ENCODE assay signal across 12 cellular contexts in the genomic region with DNA sequence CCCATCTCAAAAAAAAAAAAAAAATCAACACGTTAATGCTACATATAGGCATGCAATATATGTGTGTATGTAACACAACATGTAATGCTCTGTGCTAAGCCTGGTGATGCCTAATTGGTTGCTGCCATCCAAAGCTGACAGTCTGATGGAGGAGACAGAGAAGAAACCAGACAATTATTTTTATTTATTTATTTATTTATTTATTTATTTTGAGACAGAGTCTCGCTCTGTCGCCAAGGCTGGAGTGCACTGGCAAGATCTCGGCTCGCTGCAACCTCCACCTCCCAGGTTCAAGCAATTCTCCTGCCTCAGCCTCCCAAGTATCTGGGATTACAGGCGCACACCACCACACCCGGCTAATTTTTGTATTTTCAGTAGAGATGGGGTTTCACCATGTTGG. TPM values are rescaled to one million over a fixed set of nuclear protein-coding genes. Genes with fewer than 3 reads are reported as not detected.
DNase-seq lines count a peak whose midpoint lies in the region; TF ChIP-seq lines count a peak whose summit lies in the region.
"Not testable (repeated sequence)": the region's sequence is repeated elsewhere in the genome, so short reads cannot be mapped to it uniquely, and the experiment has no call there.
"Had no signal": no experiment of that assay in that cellular context is flagged by ENCODE, and none has a peak within 500 bp of the region (broad histone marks: within the 10 kb centered on the region; RNA-seq: fewer than 3 reads in every experiment).

No MANE protein-coding gene starts in this region.

- TF ChIP-seq EP300 in stomach (IDR thresholded peaks at IDR 0.05), result not testable (repeated sequence)

- H3K9me3 ChIP-seq in BLaER1 treated with 17β-estradiol and CSF1 and Interleukin-3, amounts not matched to agents 10 nM and 100 nM (replicated peaks in 1 of 11); esophagus squamous epithelium; liver (ENCODE audit: control insufficient read depth in 4 of 4, low read length in 3 of 4); parathyroid adenoma (ENCODE audit: control insufficient read depth, low read length); stomach: not testable (repeated sequence)

- peak; percentile 49 for DNase-seq in NAMALWA (ENCODE audit: low spot score)
- DNase-seq in activated CD4-positive, alpha-beta T cell treated with anti-CD3 and anti-CD28 coated beads, Interleukin-2, amount 10 ng/mL, durations not matched to agents 7 days and 5 days; esophagus squamous epithelium (lab: John Stamatoyannopoulos, UW); stomach: not testable (repeated sequence)

- TF ChIP-seq CTCF in esophagus squamous epithelium (IDR thresholded peaks at IDR 0.05); liver (IDR thresholded peaks at IDR 0.05; ENCODE audit: low read depth, low read length, missing input control); parathyroid adenoma (IDR thresholded peaks at IDR 0.05); stomach (IDR thresholded peaks at IDR 0.05): not testable (repeated sequence)

- H3K27ac Mint-ChIP-seq in activated CD4-positive, alpha-beta T cell treated with anti-CD3 and anti-CD28 coated beads, Interleukin-2, amount 10 ng/mL, durations not matched to agents 7 days and 5 days, result peak overlapping the region; percentile 96
- H3K27ac Mint-ChIP-seq in activated naive CD4-positive, alpha-beta T cell treated with anti-CD3 and anti-CD28 coated beads, Interleukin-2, amount 50 U/mL, for 24 hours, result peak overlapping the region; percentile 99

- POLR2A ChIA-PET in activated CD4-positive, alpha-beta T cell treated with anti-CD3 and anti-CD28 coated beads, Interleukin-2, amount 10 ng/mL, durations not matched to agents 7 days and 5 days (lab: Charles Lee), result not testable (repeated sequence)

- 88 to 93% methylated on average over 7 of the region's 7 CpGs for WGBS in esophagus squamous epithelium, 2 donors
- 96% methylated on average over 7 of the region's 7 CpGs for WGBS in liver
- 92 to 95% (median 94%) methylated on average over 7 of the region's 7 CpGs for WGBS in stomach, 5 donors

- H3K36me3 Mint-ChIP-seq in activated CD4-positive, alpha-beta T cell treated with anti-CD3 and anti-CD28 coated beads, Interleukin-2, amount 10 ng/mL, durations not matched to agents 7 days and 5 days (ENCODE audit: low read depth); activated naive CD4-positive, alpha-beta T cell treated with anti-CD3 and anti-CD28 coated beads, Interleukin-2, amount 50 U/mL, for 24 hours: not testable (repeated sequence)

- not testable (repeated sequence) for H3K79me2 ChIP-seq in parathyroid adenoma

- H3K4me1 Mint-ChIP-seq in activated CD4-positive, alpha-beta T cell treated with anti-CD3 and anti-CD28 coated beads, Interleukin-2, amount 10 ng/mL, durations not matched to agents 7 days and 5 days, result peaks cover 27% of the 10 kb centered on the region
- peaks cover 15% of the 10 kb centered on the region for H3K4me1 Mint-ChIP-seq in activated naive CD4-positive, alpha-beta T cell treated with anti-CD3 and anti-CD28 coated beads, Interleukin-2, amount 50 U/mL, for 24 hours

- peaks cover 48 to 91% (median 85%) of the 10 kb centered on the region in 10 experiments for H3K4me1 ChIP-seq in BLaER1 treated with 17β-estradiol and CSF1 and Interleukin-3, amounts not matched to agents 10 nM and 100 nM
- H3K4me1 ChIP-seq in esophagus squamous epithelium (peaks cover 0 to 42% (median 6%) of the 10 kb centered on the region in 3 donors), liver (ENCODE audit: control insufficient read depth in 4 of 4, insufficient read depth in 4 of 4, low read length in 3 of 4) (peaks cover 4 to 27% (median 15%) of the 10 kb centered on the region in 4 donors), stomach (peaks cover 8 to 44% (median 23%) of the 10 kb centered on the region in 4 donors)
- not testable (repeated sequence) for H3K4me1 ChIP-seq in parathyroid adenoma

- H2AFZ ChIP-seq in parathyroid adenoma, result peak overlapping the region; percentile 98

- H3K27me3 ChIP-seq in BLaER1 treated with 17β-estradiol and CSF1 and Interleukin-3, amounts not matched to agents 10 nM and 100 nM; esophagus squamous epithelium; liver (ENCODE audit: control insufficient read depth in 4 of 4, insufficient read depth in 4 of 4, low read length in 3 of 4); parathyroid adenoma (ENCODE audit: control insufficient read depth, insufficient read depth, low read length); stomach: not testable (repeated sequence)

- H3K36me3 ChIP-seq in BLaER1 treated with 17β-estradiol and CSF1 and Interleukin-3, amounts not matched to agents 10 nM and 100 nM; esophagus squamous epithelium; liver (ENCODE audit: control insufficient read depth in 4 of 4, insufficient read depth in 3 of 4, low read depth in 1 of 4, low read length in 3 of 4); parathyroid adenoma (ENCODE audit: control insufficient read depth, insufficient read depth, low read length); stomach: not testable (repeated sequence)

- H4K20me1 ChIP-seq in BLaER1 treated with 17β-estradiol and CSF1 and Interleukin-3, amounts not matched to agents 10 nM and 100 nM, result not testable (repeated sequence)

- H3K4me3 Mint-ChIP-seq in activated CD4-positive, alpha-beta T cell treated with anti-CD3 and anti-CD28 coated beads, Interleukin-2, amount 10 ng/mL, durations not matched to agents 7 days and 5 days, result not testable (repeated sequence)
- peak overlapping the region; percentile 58 for H3K4me3 Mint-ChIP-seq in activated naive CD4-positive, alpha-beta T cell treated with anti-CD3 and anti-CD28 coated beads, Interleukin-2, amount 50 U/mL, for 24 hours

- peak overlapping the region; percentile 80 to 97 (median 89); a peak in 20 of 22 replicates for H3K4me2 ChIP-seq in BLaER1 treated with 17β-estradiol and CSF1 and Interleukin-3, amounts not matched to agents 10 nM and 100 nM
- not testable (repeated sequence) for H3K4me2 ChIP-seq in parathyroid adenoma (ENCODE audit: low read length)

- CTCF ChIA-PET in activated CD4-positive, alpha-beta T cell treated with anti-CD3 and anti-CD28 coated beads, Interleukin-2, amount 10 ng/mL, durations not matched to agents 7 days and 5 days (lab: Charles Lee), result interaction anchor here (0.7 to 1.9 kb wide), 4 partner anchors 9 to 57 kb away, joined by 4 to 8 read pairs (median 6); no protein-coding TSS in a partner anchor

- H3K9ac ChIP-seq in BLaER1 treated with 17β-estradiol and CSF1 and Interleukin-3, amounts not matched to agents 10 nM and 100 nM, result peak overlapping the region in 10 of 11 experiments; percentile 73 to 82 (median 79); a peak in 18 of 22 replicates
- H3K9ac ChIP-seq in liver (ENCODE audit: low read depth in 1 of 2, low read length in 2 of 2); parathyroid adenoma: not testable (repeated sequence)

- TF ChIP-seq RAD21 in liver (IDR thresholded peaks at IDR 0.05), result not testable (repeated sequence)

- not testable (repeated sequence) for H3K27me3 Mint-ChIP-seq in activated CD4-positive, alpha-beta T cell treated with anti-CD3 and anti-CD28 coated beads, Interleukin-2, amount 10 ng/mL, durations not matched to agents 7 days and 5 days; activated naive CD4-positive, alpha-beta T cell treated with anti-CD3 and anti-CD28 coated beads, Interleukin-2, amount 50 U/mL, for 24 hours

- H3K27ac ChIP-seq in BLaER1 treated with 17β-estradiol and CSF1 and Interleukin-3, amounts not matched to agents 10 nM and 100 nM, result peak overlapping the region; percentile 83 to 91 (median 89); a peak in 21 of 22 replicates
- H3K27ac ChIP-seq in esophagus squamous epithelium (peak overlapping the region; percentile 41 to 92 (median 66)), liver (ENCODE audit: low read depth in 1 of 2, low read length in 2 of 2) (peak overlapping the region; percentile 64 to 80), parathyroid adenoma (peak overlapping the region; percentile 56), stomach (peak overlapping the region in 4 of 5 donors; percentile 59 to 85 (median 77))

- intact Hi-C loops in esophagus squamous epithelium (cut with DNase I); stomach (cut with DNase I; ENCODE audit: low total_unique reads): not testable (repeated sequence)

- H3K9me3 Mint-ChIP-seq in activated CD4-positive, alpha-beta T cell treated with anti-CD3 and anti-CD28 coated beads, Interleukin-2, amount 10 ng/mL, durations not matched to agents 7 days and 5 days; activated naive CD4-positive, alpha-beta T cell treated with anti-CD3 and anti-CD28 coated beads, Interleukin-2, amount 50 U/mL, for 24 hours: not testable (repeated sequence)

- TF ChIP-seq POLR2A in esophagus squamous epithelium (IDR thresholded peaks at IDR 0.05); stomach (IDR thresholded peaks at IDR 0.05): not testable (repeated sequence)

- H3K4me3 ChIP-seq in BLaER1 treated with 17β-estradiol and CSF1 and Interleukin-3, amounts not matched to agents 10 nM and 100 nM, result peak overlapping the region in 1 of 10 experiments; percentile 49; a peak in 2 of 20 replicates
- H3K4me3 ChIP-seq in esophagus squamous epithelium (peak overlapping the region in 1 of 4 donors; percentile 44), parathyroid adenoma (ENCODE audit: low read depth, low read length) (peak overlapping the region; percentile 40)
- H3K4me3 ChIP-seq in liver (ENCODE audit: low read depth in 1 of 3, low read length in 3 of 3); stomach: not testable (repeated sequence)

RNA-seq across cellular contexts. Expression of gene S1PR2, which starts 4.3 kb away (rescaled TPM):
- total RNA-seq in activated CD4-positive, alpha-beta T cell treated with anti-CD3 and anti-CD28 coated beads, Interleukin-2, amount 10 ng/mL, durations not matched to agents 7 days and 5 days, result 1 to 10 TPM; 6.1 to 6.5 TPM
- total RNA-seq in esophagus squamous epithelium (1 to 10 TPM; 1.6 to 6.1 (median 3.3) TPM), liver (1 to 10 TPM; 2.6 to 4.8 TPM), stomach (10 to 100 TPM in 1 of 5 donors, 1 to 10 TPM in 1, under 1 TPM in 2, not detected in 1; 0.29 to 11.7 (median 5.1) TPM)
- polyA plus RNA-seq in liver (1 to 10 TPM; 1.2 to 4.0 TPM), stomach (1 to 10 TPM; 2.4 to 2.9 (median 2.7) TPM)

RNA-seq across cellular contexts. Expression of gene MRPL4, which starts 16.6 kb away (rescaled TPM):
- total RNA-seq in activated CD4-positive, alpha-beta T cell treated with anti-CD3 and anti-CD28 coated beads, Interleukin-2, amount 10 ng/mL, durations not matched to agents 7 days and 5 days, result 10 to 100 TPM; 58.7 to 67.9 TPM
- total RNA-seq in esophagus squamous epithelium (100 to 1,000 TPM in 2 of 4 donors, 10 to 100 TPM in 2; 77.6 to 105 (median 92.6) TPM), liver (10 to 100 TPM; 21.5 to 23.4 TPM), stomach (100 to 1,000 TPM in 1 of 5 donors, 10 to 100 TPM in 4; 16.1 to 314 (median 58.4) TPM)
- polyA plus RNA-seq in liver (10 to 100 TPM; 44.0 to 74.8 TPM), stomach (10 to 100 TPM; 48.7 to 53.1 (median 51.8) TPM)

RNA-seq across cellular contexts. Expression of gene ICAM1, which starts 35.5 kb away (rescaled TPM):
- total RNA-seq in activated CD4-positive, alpha-beta T cell treated with anti-CD3 and anti-CD28 coated beads, Interleukin-2, amount 10 ng/mL, durations not matched to agents 7 days and 5 days, result 1 to 10 TPM; 8.0 to 9.0 TPM
- total RNA-seq in esophagus squamous epithelium (10 to 100 TPM in 1 of 4 donors, 1 to 10 TPM in 3; 5.4 to 26.4 (median 7.7) TPM), liver (10 to 100 TPM; 20.5 to 26.3 TPM), stomach (10 to 100 TPM in 2 of 5 donors, 1 to 10 TPM in 3; 2.3 to 15.6 (median 8.7) TPM)
- polyA plus RNA-seq in liver (10 to 100 TPM in 1 of 2 donors, 1 to 10 TPM in 1; 7.8 to 19.1 TPM), stomach (1 to 10 TPM; 7.9 to 9.5 (median 8.8) TPM)
- total RNA-seq: A172 had no signal

RNA-seq across cellular contexts. Expression of gene DNMT1, which starts 40.7 kb away (rescaled TPM):
- total RNA-seq in activated CD4-positive, alpha-beta T cell treated with anti-CD3 and anti-CD28 coated beads, Interleukin-2, amount 10 ng/mL, durations not matched to agents 7 days and 5 days, result 100 to 1,000 TPM; 375 to 404 TPM
- total RNA-seq in esophagus squamous epithelium, result 10 to 100 TPM; 29.5 to 80.6 (median 48.4) TPM
- total RNA-seq in liver, result 10 to 100 TPM; 19.7 to 47.1 TPM
- polyA plus RNA-seq in liver, result 10 to 100 TPM in 1 of 2 donors, 1 to 10 TPM in 1; 8.7 to 20.3 TPM
- 10 to 100 TPM; 32.1 to 92.0 (median 58.9) TPM for total RNA-seq in stomach
- 10 to 100 TPM; 16.6 to 29.3 (median 23.2) TPM for polyA plus RNA-seq in stomach

RNA-seq across cellular contexts. Expression of gene ICAM4, which starts 51.3 kb away (rescaled TPM):
- total RNA-seq in activated CD4-positive, alpha-beta T cell treated with anti-CD3 and anti-CD28 coated beads, Interleukin-2, amount 10 ng/mL, durations not matched to agents 7 days and 5 days, result 1 to 10 TPM; 1.4 to 1.8 TPM
- total RNA-seq in esophagus squamous epithelium, result under 1 TPM in 2 of 4 donors, not detected in 2; 0.29 to 0.76 TPM
- 10 to 100 TPM in 1 of 2 donors, under 1 TPM in 1; 0.33 to 74.1 TPM for total RNA-seq in liver
- under 1 TPM in 1 of 2 donors, not detected in 1; 0.05 TPM for polyA plus RNA-seq in liver
- total RNA-seq in stomach, result 1 to 10 TPM in 1 of 5 donors, not detected in 4; 1.9 TPM
- under 1 TPM in 2 of 3 donors, not detected in 1; 0.56 to 0.85 TPM for polyA plus RNA-seq in stomach
- total RNA-seq: chondrocyte, epithelial cell of proximal tubule, lung microvascular endothelial cell had no signal
